9 cellular contexts compared by ENCODE assay signal in the genomic region with DNA sequence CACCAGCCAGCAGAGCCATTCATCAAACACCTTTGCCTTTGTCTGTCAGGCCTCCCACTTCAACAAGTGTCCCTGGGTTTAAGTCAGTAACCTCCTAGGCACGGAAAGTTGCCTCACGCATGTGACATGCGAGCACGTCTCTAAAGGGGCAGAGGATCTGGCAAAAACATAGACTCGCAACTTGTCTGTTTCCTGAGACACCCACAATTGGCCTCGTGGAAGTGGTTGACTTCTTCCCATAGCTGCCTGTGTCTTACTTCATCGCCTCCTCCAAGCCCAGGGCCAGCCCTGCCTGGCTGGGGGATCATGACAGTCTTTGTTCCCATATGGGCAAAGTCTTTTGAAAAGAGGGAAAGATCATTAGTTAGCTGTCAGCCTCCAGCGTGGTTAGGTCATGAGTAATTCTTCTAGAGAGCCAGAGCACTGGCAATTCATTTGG. TPM values are rescaled to one million over a fixed set of nuclear protein-coding genes. Genes with fewer than 3 reads are reported as not detected.
DNase-seq lines count a peak whose midpoint lies in the region; ATAC-seq and TF ChIP-seq lines count a peak whose summit lies in the region.
"Had no signal": no experiment of that assay in that cellular context is flagged by ENCODE, and none has a peak within 500 bp of the region (broad histone marks: within the 10 kb centered on the region; RNA-seq: fewer than 3 reads in every experiment).

No MANE protein-coding gene starts in this region.

- no peaks in the 10 kb centered on the region for H3K9me3 Mint-ChIP-seq in neural crest cell
- H3K9me3 Mint-ChIP-seq: T-helper 2 cell treated with Interferon-gamma antibody and Interleukin-4, amounts not matched to agents 5 μg/mL and 100 μg/mL, for 36 hours had no signal

- H3K27ac Mint-ChIP-seq in neural crest cell (ENCODE audit: unreplicated experiment): peak overlapping the region; percentile 89
- H3K27ac Mint-ChIP-seq: T-helper 2 cell treated with Interferon-gamma antibody and Interleukin-4, amounts not matched to agents 5 μg/mL and 100 μg/mL, for 36 hours had no signal

- DNase-seq in A172 (ENCODE audit: low spot score) (peak; percentile 91), MV-4-11 (lab: John Stamatoyannopoulos, UW) (peak; percentile 34), epithelial cell of proximal tubule (ENCODE audit: low read depth) (peak; percentile 67), neural crest cell (ENCODE audit: low read depth, low spot score) (peak; percentile 10), midbrain (lab: John Stamatoyannopoulos, UW) (no peak)

- H3K4me3 Mint-ChIP-seq in neural crest cell: no peak overlapping the region

- peaks cover 69% of the 10 kb centered on the region for H3K4me1 Mint-ChIP-seq in neural crest cell

- no peaks in the 10 kb centered on the region for H3K27me3 Mint-ChIP-seq in neural crest cell (ENCODE audit: low read depth)

- ATAC-seq in HG03442 (IDR thresholded peaks at IDR 0.05; ENCODE audit: unreplicated experiment) (no peak), HG02610 (IDR thresholded peaks at IDR 0.05; ENCODE audit: unreplicated experiment) (no peak), GM18517 (IDR thresholded peaks at IDR 0.05; ENCODE audit: unreplicated experiment) (no peak)

- TF ChIP-seq CTCF in epithelial cell of proximal tubule (conservative IDR thresholded peaks at IDR 0.05; ENCODE audit: low read depth, low read length) (no peak), neural crest cell (conservative IDR thresholded peaks at IDR 0.05) (no peak)

- H3K4me3 ChIP-seq in epithelial cell of proximal tubule (ENCODE audit: low read depth, low read length): no peak overlapping the region

- H3K36me3 Mint-ChIP-seq in neural crest cell (ENCODE audit: low read depth): no peaks in the 10 kb centered on the region

RNA-seq across cellular contexts. Expression of a gene that starts 35.5 kb away (rescaled TPM):
- total RNA-seq in A172 (2014; rRNA removed; shearing (Covaris generic)): 54.3 and 63.6 TPM in 2 replicates
- total RNA-seq in epithelial cell of proximal tubule: 147 and 181 TPM in 2 replicates
- total RNA-seq in neural crest cell: 10.3 and 10.4 TPM in 2 replicates
